Comparison of ENCODE assay signal across 8 cellular contexts in the genomic region with DNA sequence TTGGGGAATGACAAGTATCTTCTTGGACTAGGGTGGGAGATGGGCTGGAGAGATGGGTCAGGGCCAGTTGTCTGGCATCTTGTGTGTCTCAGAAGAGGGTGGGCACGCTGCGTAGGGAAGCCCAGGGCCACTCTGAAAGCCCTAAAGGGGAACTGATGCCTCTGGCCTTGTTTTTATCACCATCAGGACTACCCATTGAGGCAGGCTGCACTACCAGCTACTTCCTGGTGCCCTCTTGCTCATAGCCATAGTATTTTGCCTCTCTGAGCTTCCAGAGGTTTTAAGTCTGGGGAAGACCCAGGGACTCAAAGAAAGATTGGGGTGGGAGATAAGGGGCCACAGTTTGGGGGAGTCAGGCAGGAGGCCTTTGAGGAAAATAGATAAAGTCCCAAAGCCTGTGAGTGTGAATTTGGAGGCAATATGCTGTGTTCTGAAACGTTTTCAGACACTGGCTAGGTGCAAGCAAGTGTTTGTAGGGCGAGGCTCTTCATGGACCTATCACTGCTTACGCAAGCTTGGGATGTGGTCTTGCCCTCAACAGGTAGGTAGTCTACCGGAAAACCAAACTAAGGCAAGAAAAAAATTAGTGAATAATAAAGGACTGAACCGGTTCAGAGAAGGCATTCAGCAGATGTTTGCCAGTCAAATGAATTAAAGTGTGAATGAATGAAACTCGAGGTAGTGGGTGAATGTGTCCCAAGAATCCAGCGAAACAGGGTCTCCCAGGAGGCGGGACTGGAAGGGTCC. TPM values are rescaled to one million over a fixed set of nuclear protein-coding genes. Genes with fewer than 3 reads are reported as not detected.
A peak's percentile ranks its signal among the peaks of the same experiment; 100 is the strongest.
DNase-seq lines count a peak whose midpoint lies in the region; ATAC-seq and TF ChIP-seq lines count a peak whose summit lies in the region.

No MANE protein-coding gene starts in this region.

- no peaks in the 10 kb centered on the region for H3K9me3 Mint-ChIP-seq in activated naive CD4-positive, alpha-beta T cell treated with anti-CD3 and anti-CD28 coated beads, Interleukin-2, amount 10 ng/mL, durations not matched to agents 7 days and 5 days
- H3K9me3 Mint-ChIP-seq in type B pancreatic cell: no peaks in the 10 kb centered on the region

- H3K27me3 Mint-ChIP-seq in activated naive CD4-positive, alpha-beta T cell treated with anti-CD3 and anti-CD28 coated beads, Interleukin-2, amount 10 ng/mL, durations not matched to agents 7 days and 5 days: peaks cover 71% of the 10 kb centered on the region
- H3K27me3 Mint-ChIP-seq in type B pancreatic cell: peaks cover 63% of the 10 kb centered on the region

- peak overlapping the region; percentile 50 for H3K4me3 Mint-ChIP-seq in activated naive CD4-positive, alpha-beta T cell treated with anti-CD3 and anti-CD28 coated beads, Interleukin-2, amount 10 ng/mL, durations not matched to agents 7 days and 5 days
- peak overlapping the region; percentile 84 for H3K4me3 Mint-ChIP-seq in type B pancreatic cell

- CTCF ChIA-PET in activated naive CD4-positive, alpha-beta T cell treated with anti-CD3 and anti-CD28 coated beads, Interleukin-2, amount 10 ng/mL, durations not matched to agents 7 days and 5 days (lab: Charles Lee): interaction anchor here (1.6 kb wide), 1 partner anchor 23 kb away, joined by 4 read pairs; no protein-coding TSS in a partner anchor

- peak overlapping the region; percentile 92 to 95 for H3K27ac ChIP-seq in ascending aorta
- H3K27ac ChIP-seq in liver (ENCODE audit: low read depth in 1 of 2, low read length in 2 of 2): peak overlapping the region; percentile 18 to 40
- H3K27ac ChIP-seq in foreskin keratinocyte: no peak overlapping the region

- peak overlapping the region; percentile 79 to 90 for H3K4me3 ChIP-seq in ascending aorta
- H3K4me3 ChIP-seq in liver (ENCODE audit: low read depth in 1 of 3, low read length in 3 of 3): peak overlapping the region in 1 of 3 donors; percentile 75

- H3K27ac Mint-ChIP-seq in activated naive CD4-positive, alpha-beta T cell treated with anti-CD3 and anti-CD28 coated beads, Interleukin-2, amount 10 ng/mL, durations not matched to agents 7 days and 5 days: no peak overlapping the region
- H3K27ac Mint-ChIP-seq in type B pancreatic cell: peak overlapping the region; percentile 56

- no peaks in the 10 kb centered on the region for H3K27me3 ChIP-seq in ascending aorta
- no peaks in the 10 kb centered on the region for H3K27me3 ChIP-seq in liver (ENCODE audit: control insufficient read depth in 4 of 4, insufficient read depth in 4 of 4, low read length in 3 of 4)
- peaks cover 66% of the 10 kb centered on the region for H3K27me3 ChIP-seq in foreskin keratinocyte

- DNase-seq in activated naive CD4-positive, alpha-beta T cell treated with anti-CD3 and anti-CD28 coated beads, Interleukin-2, amount 10 ng/mL, durations not matched to agents 7 days and 5 days: no peak
- no peak for DNase-seq in activated naive CD4-positive, alpha-beta T cell treated with Interleukin-2 at 50 U/mL for 16 hours
- DNase-seq in ascending aorta (ENCODE audit: low spot score in 2 of 2) (peak in 1 of 2 donors; percentile 56), type B pancreatic cell (ENCODE audit: extremely low spot score, unreplicated experiment) (no peak), SW 1271 (lab: John Stamatoyannopoulos, UW) (no peak), foreskin keratinocyte (no peak)

- H3K9ac ChIP-seq in liver (ENCODE audit: low read depth in 1 of 2, low read length in 2 of 2): no peak overlapping the region

- peaks cover 26% of the 10 kb centered on the region for H3K4me1 Mint-ChIP-seq in activated naive CD4-positive, alpha-beta T cell treated with anti-CD3 and anti-CD28 coated beads, Interleukin-2, amount 10 ng/mL, durations not matched to agents 7 days and 5 days
- H3K4me1 Mint-ChIP-seq in type B pancreatic cell (ENCODE audit: unreplicated experiment): peaks cover 17% of the 10 kb centered on the region

- H3K9me3 ChIP-seq in ascending aorta: no peaks in the 10 kb centered on the region
- H3K9me3 ChIP-seq in liver (ENCODE audit: control insufficient read depth in 4 of 4, low read length in 3 of 4): no peaks in the 10 kb centered on the region

- intact Hi-C loops in ascending aorta (cut with DNase I): loop anchor here (2.0 kb wide), 1 partner anchor 14 kb away; no protein-coding TSS in a partner anchor

- H3K36me3 ChIP-seq in ascending aorta: no peaks in the 10 kb centered on the region
- H3K36me3 ChIP-seq in liver (ENCODE audit: control insufficient read depth in 4 of 4, insufficient read depth in 3 of 4, low read depth in 1 of 4, low read length in 3 of 4): no peaks in the 10 kb centered on the region

- no peaks in the 10 kb centered on the region for H3K36me3 Mint-ChIP-seq in activated naive CD4-positive, alpha-beta T cell treated with anti-CD3 and anti-CD28 coated beads, Interleukin-2, amount 10 ng/mL, durations not matched to agents 7 days and 5 days
- no peaks in the 10 kb centered on the region for H3K36me3 Mint-ChIP-seq in type B pancreatic cell

- TF ChIP-seq CTCF in ascending aorta (IDR thresholded peaks at IDR 0.05) (no peak), liver (IDR thresholded peaks at IDR 0.05; ENCODE audit: low read depth, low read length, missing input control) (no peak), type B pancreatic cell (conservative IDR thresholded peaks at IDR 0.05) (no peak), foreskin keratinocyte (conservative IDR thresholded peaks at IDR 0.05) (no peak)

- ATAC-seq in foreskin keratinocyte (no peak), HG03097 (IDR thresholded peaks at IDR 0.05; ENCODE audit: low FRiP score, unreplicated experiment) (no peak)

- H3K4me1 ChIP-seq in ascending aorta (peaks cover 10 to 38% of the 10 kb centered on the region in 2 donors), liver (ENCODE audit: control insufficient read depth in 4 of 4, insufficient read depth in 4 of 4, low read length in 3 of 4) (peaks cover 3 to 23% (median 21%) of the 10 kb centered on the region in 4 donors), foreskin keratinocyte (no peaks in the 10 kb centered on the region)

- WGBS in liver: 77% methylated on average over 10 of the region's 10 CpGs

- TF ChIP-seq RAD21 in liver (IDR thresholded peaks at IDR 0.05): no peak

TF ChIP-seq in liver, 16 proteins besides CTCF, POLR2A, EP300 and RAD21 (continues in another document):
- TF ChIP-seq TAF1 (conservative IDR thresholded peaks at IDR 0.05) (no peak), GABPA (IDR thresholded peaks at IDR 0.05 in 1 of 2, conservative IDR thresholded peaks at IDR 0.05 in 1 of 2) (no peak), HNF4G (IDR thresholded peaks at IDR 0.05) (no peak), HNF4A (conservative IDR thresholded peaks at IDR 0.05) (no peak), ZBTB33 (IDR thresholded peaks at IDR 0.05) (no peak), RXRA (IDR thresholded peaks at IDR 0.05) (no peak), YY1 (IDR thresholded peaks at IDR 0.05) (no peak), SP1 (IDR thresholded peaks at IDR 0.05) (no peak)
- TF ChIP-seq, protein P1, sequence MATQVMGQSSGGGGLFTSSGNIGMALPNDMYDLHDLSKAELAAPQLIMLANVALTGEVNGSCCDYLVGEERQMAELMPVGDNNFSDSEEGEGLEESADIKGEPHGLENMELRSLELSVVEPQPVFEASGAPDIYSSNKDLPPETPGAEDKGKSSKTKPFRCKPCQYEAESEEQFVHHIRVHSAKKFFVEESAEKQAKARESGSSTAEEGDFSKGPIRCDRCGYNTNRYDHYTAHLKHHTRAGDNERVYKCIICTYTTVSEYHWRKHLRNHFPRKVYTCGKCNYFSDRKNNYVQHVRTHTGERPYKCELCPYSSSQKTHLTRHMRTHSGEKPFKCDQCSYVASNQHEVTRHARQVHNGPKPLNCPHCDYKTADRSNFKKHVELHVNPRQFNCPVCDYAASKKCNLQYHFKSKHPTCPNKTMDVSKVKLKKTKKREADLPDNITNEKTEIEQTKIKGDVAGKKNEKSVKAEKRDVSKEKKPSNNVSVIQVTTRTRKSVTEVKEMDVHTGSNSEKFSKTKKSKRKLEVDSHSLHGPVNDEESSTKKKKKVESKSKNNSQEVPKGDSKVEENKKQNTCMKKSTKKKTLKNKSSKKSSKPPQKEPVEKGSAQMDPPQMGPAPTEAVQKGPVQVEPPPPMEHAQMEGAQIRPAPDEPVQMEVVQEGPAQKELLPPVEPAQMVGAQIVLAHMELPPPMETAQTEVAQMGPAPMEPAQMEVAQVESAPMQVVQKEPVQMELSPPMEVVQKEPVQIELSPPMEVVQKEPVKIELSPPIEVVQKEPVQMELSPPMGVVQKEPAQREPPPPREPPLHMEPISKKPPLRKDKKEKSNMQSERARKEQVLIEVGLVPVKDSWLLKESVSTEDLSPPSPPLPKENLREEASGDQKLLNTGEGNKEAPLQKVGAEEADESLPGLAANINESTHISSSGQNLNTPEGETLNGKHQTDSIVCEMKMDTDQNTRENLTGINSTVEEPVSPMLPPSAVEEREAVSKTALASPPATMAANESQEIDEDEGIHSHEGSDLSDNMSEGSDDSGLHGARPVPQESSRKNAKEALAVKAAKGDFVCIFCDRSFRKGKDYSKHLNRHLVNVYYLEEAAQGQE (IDR thresholded peaks at IDR 0.05): no peak

RNA-seq across cellular contexts. Expression of gene ITGB3, which starts 0.7 kb away (rescaled TPM):
- total RNA-seq in ascending aorta: 71.3 TPM
- 10 to 100 TPM in 1 of 2 donors, 1 to 10 TPM in 1; 4.8 to 33.4 TPM for total RNA-seq in liver
- 1 to 10 TPM in 1 of 2 donors, under 1 TPM in 1; 0.47 to 2.8 TPM for polyA plus RNA-seq in liver
- 0.36 and 1.6 TPM in 2 replicates for total RNA-seq in type B pancreatic cell (ENCODE audit: low replicate concordance)
- 0.04 and 0.20 TPM in 2 replicates for total RNA-seq in foreskin keratinocyte
- polyA plus RNA-seq in foreskin keratinocyte: 0.01 TPM in 1 of 2 replicates, not detected in the other

RNA-seq across cellular contexts. Expression of gene MYL4, which starts 43.8 kb away (rescaled TPM):
- total RNA-seq in ascending aorta: not detected
- total RNA-seq in liver: 100 to 1,000 TPM in 1 of 2 donors, not detected in 1; 215 TPM
- polyA plus RNA-seq in liver: under 1 TPM; 0.19 to 0.22 TPM
- 2.4 and 5.1 TPM in 2 replicates for total RNA-seq in type B pancreatic cell (ENCODE audit: low replicate concordance)
- not detected in 2 replicates for total RNA-seq in foreskin keratinocyte
- polyA plus RNA-seq in foreskin keratinocyte: not detected in 2 replicates
